Comparison of ENCODE assay signal across 1 cellular context in genomic region chr12:56186957-56187356, GRCh38.
TF ChIP-seq lines count a peak whose summit lies in the region.

No MANE protein-coding gene starts in this region.

TF ChIP-seq in A549, 52 proteins besides CTCF, POLR2A, EP300 and RAD21:
- no peak for TF ChIP-seq ZSCAN20 (CRISPR knock-in tag; IDR thresholded peaks at IDR 0.05)
- no peak for TF ChIP-seq ZFP36 (IDR thresholded peaks at IDR 0.05; ENCODE audit: borderline replicate concordance, partially characterized antibody)
- TF ChIP-seq HOXA7 (CRISPR knock-in tag; IDR thresholded peaks at IDR 0.05) = no peak
- TF ChIP-seq NFE2L2 (conservative IDR thresholded peaks at IDR 0.05; ENCODE audit: low read length) = no peak
- no peak for TF ChIP-seq FOSB (CRISPR knock-in tag; IDR thresholded peaks at IDR 0.05)
- no peak for TF ChIP-seq HDAC2 (IDR thresholded peaks at IDR 0.05)
- TF ChIP-seq BHLHE40 (IDR thresholded peaks at IDR 0.05; ENCODE audit: low read depth, low read length) = no peak
- no peak for TF ChIP-seq HES2 (IDR thresholded peaks at IDR 0.05)
- no peak for TF ChIP-seq PHF8 (IDR thresholded peaks at IDR 0.05; ENCODE audit: borderline replicate concordance, low read depth)
- TF ChIP-seq HMGXB4 (CRISPR knock-in tag; IDR thresholded peaks at IDR 0.05; ENCODE audit: borderline replicate concordance) = no peak
- no peak for TF ChIP-seq SREBF2 (IDR thresholded peaks at IDR 0.05)
- TF ChIP-seq CHD4 (IDR thresholded peaks at IDR 0.05; ENCODE audit: borderline replicate concordance) = no peak
- TF ChIP-seq MYC (IDR thresholded peaks at IDR 0.05; ENCODE audit: borderline replicate concordance, low read length) = no peak
- no peak for TF ChIP-seq REST (IDR thresholded peaks at IDR 0.05)
